ENCODE assay signal across 11 cellular contexts in the genomic region with DNA sequence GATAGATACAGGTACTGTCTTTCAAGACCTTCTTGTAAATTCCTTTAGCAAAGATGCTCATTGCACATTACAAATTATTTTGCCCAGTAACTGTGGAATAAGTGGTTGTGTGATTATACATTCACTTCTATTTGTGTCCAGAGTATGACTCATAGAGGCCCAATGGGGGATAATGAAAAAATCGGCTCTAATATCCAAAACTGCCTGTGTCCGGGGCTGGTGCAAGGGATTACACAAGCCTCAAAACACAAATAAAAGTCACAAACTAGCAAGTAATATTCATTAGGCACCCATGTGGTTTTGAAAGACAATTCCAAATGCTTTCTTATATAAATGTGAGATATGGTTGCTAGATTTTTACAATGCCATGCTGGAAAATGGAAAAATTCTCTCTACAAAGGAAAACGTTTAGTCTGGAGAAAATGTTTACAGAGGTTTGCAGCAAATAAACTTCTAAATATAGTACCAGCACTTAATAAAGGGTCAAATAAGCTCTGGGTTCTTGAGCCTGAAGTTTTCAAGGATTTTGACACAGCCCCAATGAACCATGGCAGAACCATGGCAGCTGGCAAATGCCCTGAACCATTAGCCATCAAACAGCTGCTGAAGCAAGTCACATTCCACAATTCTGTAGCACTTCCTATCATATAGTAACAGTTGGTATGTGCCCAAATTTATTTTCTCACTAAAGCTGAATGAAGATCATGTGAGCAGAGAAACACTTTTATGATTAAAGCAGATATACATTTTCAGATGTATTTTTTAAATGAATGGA. TPM values are rescaled to one million over a fixed set of nuclear protein-coding genes. Genes with fewer than 3 reads are reported as not detected.
DNase-seq lines count a peak whose midpoint lies in the region; ATAC-seq, FAIRE-seq and TF ChIP-seq lines count a peak whose summit lies in the region.
"Had no signal": no experiment of that assay in that cellular context is flagged by ENCODE, and none has a peak within 500 bp of the region (broad histone marks: within the 10 kb centered on the region; RNA-seq: fewer than 3 reads in every experiment).

No MANE protein-coding gene starts in this region.

- TF ChIP-seq CTCF in adrenal gland (IDR thresholded peaks at IDR 0.05), result no peak

- peaks cover 7% of the 10 kb centered on the region for H3K36me3 Mint-ChIP-seq in activated CD4-positive, alpha-beta T cell treated with anti-CD3 and anti-CD28 coated beads, Interleukin-2, amount 10 ng/mL, durations not matched to agents 7 days and 5 days (ENCODE audit: low read depth)

- H3K9me3 Mint-ChIP-seq in activated CD4-positive, alpha-beta T cell treated with anti-CD3 and anti-CD28 coated beads, Interleukin-2, amount 10 ng/mL, durations not matched to agents 7 days and 5 days, result peaks cover 3% of the 10 kb centered on the region

- no peaks in the 10 kb centered on the region for H3K9me3 ChIP-seq in adrenal gland (replicated peaks in 1 of 3)
- no peaks in the 10 kb centered on the region for H3K9me3 ChIP-seq in subcutaneous abdominal adipose tissue (ENCODE audit: control insufficient read depth in 5 of 5, low read length in 5 of 5)

- DNase-seq in H54 (ENCODE audit: insufficient read length, low spot score) (no peak), adrenal gland (no peak), left cardiac atrium (no peak), RKO (ENCODE audit: low spot score) (no peak), GOT3 (lab: John Stamatoyannopoulos, UW) (no peak)
- DNase-seq in activated CD4-positive, alpha-beta T cell treated with anti-CD3 and anti-CD28 coated beads, Interleukin-2, amount 10 ng/mL, durations not matched to agents 7 days and 5 days, result no peak
- DNase-seq: activated CD8-positive, alpha-beta memory T cell treated with anti-CD3 and anti-CD28 coated beads for 24 hours; caudate nucleus had no signal

- no peak overlapping the region for H3K27ac Mint-ChIP-seq in activated CD4-positive, alpha-beta T cell treated with anti-CD3 and anti-CD28 coated beads, Interleukin-2, amount 10 ng/mL, durations not matched to agents 7 days and 5 days

- H3K27ac ChIP-seq in adrenal gland, result peak overlapping the region; percentile 9 to 58 (median 26)
- H3K27ac ChIP-seq in subcutaneous abdominal adipose tissue (ENCODE audit: low read depth, low read length), result peak overlapping the region; percentile 87
- H3K27ac ChIP-seq: SK-N-MC had no signal

- peak; percentile 63 to 76 for ATAC-seq in left cardiac atrium
- no peak for ATAC-seq in HG03097 (IDR thresholded peaks at IDR 0.05; ENCODE audit: low FRiP score, unreplicated experiment)

- no peak overlapping the region for H3K4me3 Mint-ChIP-seq in activated CD4-positive, alpha-beta T cell treated with anti-CD3 and anti-CD28 coated beads, Interleukin-2, amount 10 ng/mL, durations not matched to agents 7 days and 5 days

- no peaks in the 10 kb centered on the region for H3K27me3 ChIP-seq in adrenal gland
- no peaks in the 10 kb centered on the region for H3K27me3 ChIP-seq in subcutaneous abdominal adipose tissue (ENCODE audit: control insufficient read depth in 5 of 5, insufficient read depth in 4 of 5, low read length in 5 of 5)

- 17 to 31% (median 24%) methylated on average over 3 of the region's 3 CpGs for WGBS in adrenal gland, 4 donors

- H3K4me1 Mint-ChIP-seq in activated CD4-positive, alpha-beta T cell treated with anti-CD3 and anti-CD28 coated beads, Interleukin-2, amount 10 ng/mL, durations not matched to agents 7 days and 5 days, result peaks cover 3% of the 10 kb centered on the region

- CTCF ChIA-PET in activated CD4-positive, alpha-beta T cell treated with anti-CD3 and anti-CD28 coated beads, Interleukin-2, amount 10 ng/mL, durations not matched to agents 7 days and 5 days (lab: Charles Lee), result no interaction called here

- H3K4me3 ChIP-seq in adrenal gland (no peak overlapping the region), subcutaneous abdominal adipose tissue (ENCODE audit: low read depth in 1 of 5, low read length in 5 of 5) (peak overlapping the region in 1 of 5 donors; percentile 17)
- H3K4me3 ChIP-seq: SK-N-MC had no signal

- POLR2A ChIA-PET in activated CD4-positive, alpha-beta T cell treated with anti-CD3 and anti-CD28 coated beads, Interleukin-2, amount 10 ng/mL, durations not matched to agents 7 days and 5 days (lab: Charles Lee), result no interaction called here

- H3K4me1 ChIP-seq in adrenal gland (replicated peaks in 1 of 2), result peaks cover 17 to 62% of the 10 kb centered on the region in 2 donors
- peaks cover 3 to 57% (median 28%) of the 10 kb centered on the region in 5 donors for H3K4me1 ChIP-seq in subcutaneous abdominal adipose tissue (ENCODE audit: control insufficient read depth in 5 of 5, insufficient read depth in 5 of 5, low read length in 5 of 5)

- H3K9ac ChIP-seq in subcutaneous abdominal adipose tissue (ENCODE audit: low read length in 5 of 5), result no peak overlapping the region

- intact Hi-C loops in adrenal gland (cut with DNase I) (no loop called here), left cardiac atrium (cut with DNase I) (no loop called here)

- H3K27me3 Mint-ChIP-seq in activated CD4-positive, alpha-beta T cell treated with anti-CD3 and anti-CD28 coated beads, Interleukin-2, amount 10 ng/mL, durations not matched to agents 7 days and 5 days, result no peaks in the 10 kb centered on the region

- TF ChIP-seq POLR2A in H54 (IDR thresholded peaks at IDR 0.05; ENCODE audit: low read depth, low read length), result no peak
- TF ChIP-seq POLR2A in adrenal gland (IDR thresholded peaks at IDR 0.05), result no peak

- peak; percentile 93 for FAIRE-seq in H54 (lab: Jason Lieb, UNC)

- H3K36me3 ChIP-seq in adrenal gland (replicated peaks in 1 of 2) (no peaks in the 10 kb centered on the region), subcutaneous abdominal adipose tissue (ENCODE audit: control insufficient read depth in 5 of 5, insufficient read depth in 5 of 5, low read length in 5 of 5) (no peaks in the 10 kb centered on the region)

RNA-seq across cellular contexts. Expression of gene IRS1, which starts 40.5 kb away (rescaled TPM):
- total RNA-seq in adrenal gland (10 to 100 TPM; 15.5 to 55.7 (median 40.9) TPM), left cardiac atrium (10 to 100 TPM; 13.7 to 15.1 TPM)
- polyA plus RNA-seq in adrenal gland, result 10 to 100 TPM in 2 of 3 donors, 1 to 10 TPM in 1; 10.0 to 14.5 (median 14.3) TPM
- total RNA-seq in activated CD4-positive, alpha-beta T cell treated with anti-CD3 and anti-CD28 coated beads, Interleukin-2, amount 10 ng/mL, durations not matched to agents 7 days and 5 days, result 1 to 10 TPM; 6.6 to 6.9 TPM
